8 cellular contexts compared by ENCODE assay signal in genomic region chr14:44898547-44898946, GRCh38.
A peak's percentile ranks its signal among the peaks of the same experiment; 100 is the strongest.
DNase-seq lines count a peak whose midpoint lies in the region; ATAC-seq and TF ChIP-seq lines count a peak whose summit lies in the region.

No MANE protein-coding gene starts in this region.

- H3K36me3 Mint-ChIP-seq in activated CD4-positive, alpha-beta T cell treated with anti-CD3 and anti-CD28 coated beads for 36 hours (ENCODE audit: low read depth) = peaks cover 1% of the 10 kb centered on the region
- no peaks in the 10 kb centered on the region for H3K36me3 Mint-ChIP-seq in activated naive CD8-positive, alpha-beta T cell treated with anti-CD3 and anti-CD28 coated beads, Interleukin-2, amount 10 ng/mL, durations not matched to agents 7 days and 5 days

- no peaks in the 10 kb centered on the region for H3K9me3 ChIP-seq in iPS-20b (ENCODE audit: insufficient read depth, low read depth, low read length)
- H3K9me3 ChIP-seq in suprapubic skin = no peaks in the 10 kb centered on the region

- H3K4me3 ChIP-seq in iPS-20b (ENCODE audit: low read length) = peak overlapping the region; percentile 95
- H3K4me3 ChIP-seq in suprapubic skin = peak overlapping the region; percentile 94

- peak overlapping the region; percentile 62 for H3K27ac Mint-ChIP-seq in activated CD4-positive, alpha-beta T cell treated with anti-CD3 and anti-CD28 coated beads for 36 hours
- no peak overlapping the region for H3K27ac Mint-ChIP-seq in activated naive CD8-positive, alpha-beta T cell treated with anti-CD3 and anti-CD28 coated beads, Interleukin-2, amount 10 ng/mL, durations not matched to agents 7 days and 5 days

- no peaks in the 10 kb centered on the region for H3K27me3 ChIP-seq in iPS-20b (ENCODE audit: insufficient read depth, low read length)
- no peaks in the 10 kb centered on the region for H3K27me3 ChIP-seq in suprapubic skin

- H3K27ac ChIP-seq in iPS-20b (ENCODE audit: low read length) = no peak overlapping the region
- no peak overlapping the region for H3K27ac ChIP-seq in suprapubic skin

- peak overlapping the region; percentile 96; the same call in 1 of the 2 replicates for H3K9ac ChIP-seq in iPS-20b (ENCODE audit: low read depth, low read length)

- DNase-seq in activated CD4-positive, alpha-beta T cell treated with anti-CD3 and anti-CD28 coated beads for 36 hours = no peak
- DNase-seq in activated CD4-positive, alpha-beta T cell treated with anti-CD3 and anti-CD28 coated beads, Interleukin-2, amount 50 U/mL, for 1 hour = no peak
- no peak for DNase-seq in activated naive CD8-positive, alpha-beta T cell treated with anti-CD3 and anti-CD28 coated beads, Interleukin-2, amount 10 ng/mL, durations not matched to agents 7 days and 5 days
- DNase-seq in suprapubic skin (ENCODE audit: low spot score in 2 of 2) (no peak), DMS79 treated with DMSO at 0.1 percent for 48 hours (lab: John Stamatoyannopoulos, UW) (no peak), NCI-H526 treated with DMSO at 0.1 percent for 48 hours (lab: John Stamatoyannopoulos, UW) (no peak)

- 30% methylated on average over 6 of the region's 6 CpGs for WGBS in suprapubic skin

- H3K4me1 ChIP-seq in iPS-20b (ENCODE audit: insufficient read depth, low read length) (peaks cover 7% of the 10 kb centered on the region; the same call in 1 of the 2 replicates), suprapubic skin (peaks cover 17% of the 10 kb centered on the region)

- H3K9me3 Mint-ChIP-seq in activated CD4-positive, alpha-beta T cell treated with anti-CD3 and anti-CD28 coated beads for 36 hours (ENCODE audit: low read depth) = no peaks in the 10 kb centered on the region
- peaks cover 1% of the 10 kb centered on the region for H3K9me3 Mint-ChIP-seq in activated naive CD8-positive, alpha-beta T cell treated with anti-CD3 and anti-CD28 coated beads, Interleukin-2, amount 10 ng/mL, durations not matched to agents 7 days and 5 days

- H3K4me1 Mint-ChIP-seq in activated CD4-positive, alpha-beta T cell treated with anti-CD3 and anti-CD28 coated beads for 36 hours = peaks cover 13% of the 10 kb centered on the region
- peaks cover 11% of the 10 kb centered on the region for H3K4me1 Mint-ChIP-seq in activated naive CD8-positive, alpha-beta T cell treated with anti-CD3 and anti-CD28 coated beads, Interleukin-2, amount 10 ng/mL, durations not matched to agents 7 days and 5 days

- POLR2A ChIA-PET in activated CD4-positive, alpha-beta T cell treated with anti-CD3 and anti-CD28 coated beads for 36 hours (lab: Charles Lee) = interaction anchor here (0.6 kb wide), 1 partner anchor 396 kb away, joined by 5 read pairs; no protein-coding TSS in a partner anchor
- POLR2A ChIA-PET in activated naive CD8-positive, alpha-beta T cell treated with anti-CD3 and anti-CD28 coated beads, Interleukin-2, amount 10 ng/mL, durations not matched to agents 7 days and 5 days (lab: Charles Lee) = no interaction called here

- H3K36me3 ChIP-seq in iPS-20b (ENCODE audit: insufficient read depth, low read depth, low read length) (no peaks in the 10 kb centered on the region), suprapubic skin (no peaks in the 10 kb centered on the region)

- TF ChIP-seq EP300 in suprapubic skin (IDR thresholded peaks at IDR 0.05) = no peak

- no peak for TF ChIP-seq POLR2A in suprapubic skin (IDR thresholded peaks at IDR 0.05)

- H3K27me3 Mint-ChIP-seq in activated CD4-positive, alpha-beta T cell treated with anti-CD3 and anti-CD28 coated beads for 36 hours = no peaks in the 10 kb centered on the region
- H3K27me3 Mint-ChIP-seq in activated naive CD8-positive, alpha-beta T cell treated with anti-CD3 and anti-CD28 coated beads, Interleukin-2, amount 10 ng/mL, durations not matched to agents 7 days and 5 days = no peaks in the 10 kb centered on the region

- intact Hi-C loops in activated CD4-positive, alpha-beta T cell treated with anti-CD3 and anti-CD28 coated beads for 36 hours (cut with DNase I, micrococcal nuclease) = no loop called here

- no peak for TF ChIP-seq CTCF in suprapubic skin (IDR thresholded peaks at IDR 0.05)

- CTCF ChIA-PET in activated CD4-positive, alpha-beta T cell treated with anti-CD3 and anti-CD28 coated beads for 36 hours (lab: Charles Lee) = no interaction called here

- ATAC-seq in activated CD4-positive, alpha-beta T cell treated with anti-CD3 and anti-CD28 coated beads for 36 hours = no peak
- ATAC-seq in activated naive CD8-positive, alpha-beta T cell treated with anti-CD3 and anti-CD28 coated beads, Interleukin-2, amount 10 ng/mL, durations not matched to agents 7 days and 5 days (ENCODE audit: low read depth) = no peak
- ATAC-seq in HG03280 (IDR thresholded peaks at IDR 0.05; ENCODE audit: unreplicated experiment) = no peak

- H3K4me3 Mint-ChIP-seq in activated CD4-positive, alpha-beta T cell treated with anti-CD3 and anti-CD28 coated beads for 36 hours = peak overlapping the region; percentile 82
- H3K4me3 Mint-ChIP-seq in activated naive CD8-positive, alpha-beta T cell treated with anti-CD3 and anti-CD28 coated beads, Interleukin-2, amount 10 ng/mL, durations not matched to agents 7 days and 5 days = peak overlapping the region; percentile 92
